Comparison of ENCODE assay signal across 9 cellular contexts in the genomic region with DNA sequence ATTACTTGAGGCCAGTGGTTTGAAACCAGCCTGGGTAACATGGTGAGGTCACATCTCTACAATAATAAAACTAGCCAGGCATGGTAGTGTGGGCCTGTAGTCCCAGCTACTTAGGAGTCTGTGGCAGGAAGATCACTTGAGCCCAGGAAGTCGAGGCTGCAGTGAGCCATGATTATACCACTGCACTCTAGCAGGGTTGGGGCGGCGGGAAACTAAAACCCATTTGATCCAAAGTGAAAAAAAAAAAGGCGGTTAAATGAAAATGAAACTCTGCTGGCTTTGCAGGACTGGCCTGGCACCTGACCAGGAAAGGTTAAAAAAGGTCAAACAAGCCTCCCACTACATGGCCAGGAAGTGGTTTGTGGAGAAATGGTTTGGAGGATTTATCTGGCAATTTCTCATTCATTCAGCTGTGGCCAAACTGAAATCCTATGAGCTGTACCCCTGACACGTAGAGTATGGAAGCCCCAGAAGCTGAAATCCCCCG. TPM values are rescaled to one million over a fixed set of nuclear protein-coding genes. Genes with fewer than 3 reads are reported as not detected.
A peak's percentile ranks its signal among the peaks of the same experiment; 100 is the strongest.
DNase-seq lines count a peak whose midpoint lies in the region; ATAC-seq lines count a peak whose summit lies in the region.
"Had no signal": no experiment of that assay in that cellular context is flagged by ENCODE, and none has a peak within 500 bp of the region (broad histone marks: within the 10 kb centered on the region; RNA-seq: fewer than 3 reads in every experiment).

No MANE protein-coding gene starts in this region.

- no peaks in the 10 kb centered on the region for H3K27me3 ChIP-seq in HAP-1 (ENCODE audit: low read depth)
- no peaks in the 10 kb centered on the region for H3K27me3 ChIP-seq in CD8-positive, alpha-beta memory T cell (ENCODE audit: insufficient read depth, low read length, poor library complexity, severe bottlenecking)

- no peak overlapping the region for H3K4me3 ChIP-seq in HAP-1
- H3K4me3 ChIP-seq in CD8-positive, alpha-beta memory T cell (ENCODE audit: low read length) = no peak overlapping the region

- no peak overlapping the region for H3K27ac Mint-ChIP-seq in activated naive CD4-positive, alpha-beta T cell treated with anti-CD3 and anti-CD28 coated beads for 36 hours
- H3K27ac Mint-ChIP-seq in CD8-positive, alpha-beta memory T cell = peak overlapping the region in 2 of 8 donors; percentile 22 to 63

- no peak for ATAC-seq in HG03565 (IDR thresholded peaks at IDR 0.05; ENCODE audit: unreplicated experiment)

- H3K4me3 Mint-ChIP-seq in activated naive CD4-positive, alpha-beta T cell treated with anti-CD3 and anti-CD28 coated beads for 36 hours = no peak overlapping the region
- H3K4me3 Mint-ChIP-seq in CD8-positive, alpha-beta memory T cell = no peak overlapping the region

- POLR2A ChIA-PET in CD8-positive, alpha-beta memory T cell (lab: Charles Lee) = no interaction called here

- H3K4me1 Mint-ChIP-seq in activated naive CD4-positive, alpha-beta T cell treated with anti-CD3 and anti-CD28 coated beads for 36 hours (ENCODE audit: low read depth) = peaks cover 35% of the 10 kb centered on the region
- peaks cover 20 to 35% (median 31%) of the 10 kb centered on the region in 3 donors for H3K4me1 Mint-ChIP-seq in CD8-positive, alpha-beta memory T cell

- peak; percentile 29 for DNase-seq in activated naive CD4-positive, alpha-beta T cell treated with anti-CD3 and anti-CD28 coated beads for 36 hours
- no peak for DNase-seq in activated naive CD4-positive, alpha-beta T cell (lab: John Stamatoyannopoulos, UW)
- DNase-seq in NCI-H2196 treated with DMSO at 0.1 percent for 48 hours (lab: John Stamatoyannopoulos, UW; ENCODE audit: unreplicated experiment) = peak; percentile 53
- DNase-seq in dermis blood vessel endothelial cell = peak; percentile 44
- peak; percentile 6 to 21 for DNase-seq in stimulated activated CD4-positive, alpha-beta T cell treated with anti-CD3 and anti-CD28 coated beads, Interleukin-4, amount 100 ng/mL, for 48 hours (ENCODE audit: low read depth in 2 of 2)
- DNase-seq in HAP-1 (ENCODE audit: low spot score in 2 of 2) = no peak
- no peak for DNase-seq in CD8-positive, alpha-beta memory T cell

- no peaks in the 10 kb centered on the region for H3K9me3 Mint-ChIP-seq in activated naive CD4-positive, alpha-beta T cell treated with anti-CD3 and anti-CD28 coated beads for 36 hours
- no peaks in the 10 kb centered on the region for H3K9me3 Mint-ChIP-seq in CD8-positive, alpha-beta memory T cell

- in situ Hi-C loops in HAP-1 (cut with MboI; ENCODE audit: low sequenced_read_pairs) = no loop called here

- intact Hi-C loops in activated naive CD4-positive, alpha-beta T cell treated with anti-CD3 and anti-CD28 coated beads for 36 hours (cut with micrococcal nuclease) = loop anchor here (2.0 to 5.0 kb wide), 2 partner anchors 36 to 48 kb away; partner anchors contain the start of gene MTRES1

- no peaks in the 10 kb centered on the region for H3K9me3 ChIP-seq in HAP-1
- H3K9me3 ChIP-seq in CD8-positive, alpha-beta memory T cell (ENCODE audit: low read length) = no peaks in the 10 kb centered on the region
- H3K9me3 ChIP-seq: neutrophil had no signal

- peaks cover 10% of the 10 kb centered on the region for H3K36me3 Mint-ChIP-seq in activated naive CD4-positive, alpha-beta T cell treated with anti-CD3 and anti-CD28 coated beads for 36 hours (ENCODE audit: low read depth)
- H3K36me3 Mint-ChIP-seq in CD8-positive, alpha-beta memory T cell = peaks cover 0 to 1% (median 0%) of the 10 kb centered on the region in 3 donors

- H3K4me1 ChIP-seq in HAP-1 = peaks cover 6% of the 10 kb centered on the region; the same call in 1 of the 2 replicates
- peaks cover 19% of the 10 kb centered on the region for H3K4me1 ChIP-seq in CD8-positive, alpha-beta memory T cell (ENCODE audit: insufficient read depth, low read length)

- CTCF ChIA-PET in activated naive CD4-positive, alpha-beta T cell treated with anti-CD3 and anti-CD28 coated beads for 36 hours (lab: Charles Lee) = no interaction called here
- CTCF ChIA-PET in CD8-positive, alpha-beta memory T cell (lab: Charles Lee) = no interaction called here

- H3K36me3 ChIP-seq in HAP-1 (replicated peaks) = peaks cover 4% of the 10 kb centered on the region; the same call in 1 of the 2 replicates
- no peaks in the 10 kb centered on the region for H3K36me3 ChIP-seq in CD8-positive, alpha-beta memory T cell (ENCODE audit: insufficient read depth, low read length)
- H3K36me3 ChIP-seq: neutrophil had no signal

- no peaks in the 10 kb centered on the region for H3K27me3 Mint-ChIP-seq in activated naive CD4-positive, alpha-beta T cell treated with anti-CD3 and anti-CD28 coated beads for 36 hours (ENCODE audit: low read depth)
- H3K27me3 Mint-ChIP-seq in CD8-positive, alpha-beta memory T cell = no peaks in the 10 kb centered on the region

- no peak overlapping the region for H3K27ac ChIP-seq in CD8-positive, alpha-beta memory T cell (ENCODE audit: low read depth, low read length)
- H3K27ac ChIP-seq: neutrophil had no signal

RNA-seq across cellular contexts. Expression of gene MTRES1, which starts 36.6 kb away (rescaled TPM):
- 10 to 100 TPM in 1 of 2 experiments, 1 to 10 TPM in 1; 8.3 to 12.3 TPM for total RNA-seq in activated naive CD4-positive, alpha-beta T cell treated with anti-CD3 and anti-CD28 coated beads for 36 hours
- total RNA-seq in dermis blood vessel endothelial cell = 11.1 TPM in 2 replicates
- 10 to 100 TPM; 17.5 to 21.4 TPM for total RNA-seq in CD8-positive, alpha-beta memory T cell
- polyA plus RNA-seq in CD8-positive, alpha-beta memory T cell = 19.2 TPM

RNA-seq across cellular contexts. Expression of gene BEND3, which starts 50.7 kb away (rescaled TPM):
- 1 to 10 TPM; 2.0 to 2.6 TPM for total RNA-seq in activated naive CD4-positive, alpha-beta T cell treated with anti-CD3 and anti-CD28 coated beads for 36 hours
- 1.9 and 3.5 TPM in 2 replicates for total RNA-seq in dermis blood vessel endothelial cell
- 1 to 10 TPM; 7.5 to 7.6 TPM for total RNA-seq in CD8-positive, alpha-beta memory T cell
- polyA plus RNA-seq in CD8-positive, alpha-beta memory T cell = 0.38 TPM

Comparison
In these comparisons a context has a peak if more than half of its experiments do, and no peak if none do; other contexts are left out.
1. DNase-seq: peak in activated naive CD4-positive, alpha-beta T cell treated with anti-CD3 and anti-CD28 coated beads for 36 hours (single experiment), NCI-H2196 treated with DMSO at 0.1 percent for 48 hours (single experiment), dermis blood vessel endothelial cell (single experiment) and stimulated activated CD4-positive, alpha-beta T cell treated with anti-CD3 and anti-CD28 coated beads, Interleukin-4, amount 100 ng/mL, for 48 hours (2 of 2); none in activated naive CD4-positive, alpha-beta T cell (0 of 4), HAP-1 (0 of 2) and CD8-positive, alpha-beta memory T cell (0 of 5).